Comparison of ENCODE assay signal across 26 cellular contexts in the genomic region with DNA sequence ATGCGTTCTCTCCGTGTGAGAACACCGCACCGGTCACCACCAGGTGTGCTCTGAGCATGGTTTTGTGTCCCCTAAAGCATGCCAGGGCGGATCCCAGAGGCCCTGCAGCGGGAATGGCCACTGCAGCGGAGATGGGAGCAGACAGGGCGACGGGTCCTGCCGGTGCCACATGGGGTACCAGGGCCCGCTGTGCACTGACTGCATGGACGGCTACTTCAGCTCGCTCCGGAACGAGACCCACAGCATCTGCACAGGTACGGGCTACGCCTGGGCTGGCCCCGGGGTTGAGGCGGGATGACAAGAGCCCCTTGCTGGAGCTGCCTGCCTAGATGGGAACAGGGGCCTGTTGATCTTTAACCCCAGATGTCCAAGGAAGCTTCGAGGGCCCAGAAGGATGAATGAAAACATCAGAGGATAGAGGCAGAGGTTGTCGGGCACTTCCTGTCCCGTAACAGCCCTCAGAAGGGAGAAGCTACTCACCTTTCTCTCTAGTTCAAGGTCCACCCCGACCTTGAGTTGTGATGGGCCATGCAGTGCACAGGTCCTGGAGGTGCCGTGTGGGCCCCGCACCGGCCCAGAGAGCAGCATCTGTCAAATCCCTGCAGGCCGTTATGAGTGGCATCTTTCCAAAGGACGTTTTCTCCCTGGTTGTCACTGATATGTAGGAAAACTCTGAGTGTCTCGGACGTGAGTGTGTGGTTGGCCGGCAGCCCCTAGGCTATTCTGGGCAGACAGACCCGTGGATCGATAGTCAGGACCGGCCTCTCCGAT.
"Had no signal": no experiment of that assay in that cellular context is flagged by ENCODE, and none has a peak within 500 bp of the region (broad histone marks: within the 10 kb centered on the region; RNA-seq: fewer than 3 reads in every experiment).

No MANE protein-coding gene starts in this region.

- H3K9me3 Mint-ChIP-seq: activated B cell treated with CpG ODN at 0.5 μM for 24 hours; activated naive CD4-positive, alpha-beta T cell treated with anti-CD3 and anti-CD28 coated beads, Interleukin-2, amount 10 ng/mL, durations not matched to agents 7 days and 5 days; brain; dendritic cell treated with granulocyte-macrophage colony-stimulating factor and Interleukin-4, amounts not matched to agents 40 ng/mL and 50 ng/mL, for 4 days; immature natural killer cell; memory B cell; natural killer cell treated with Interleukin-12 subunit alpha and Interleukin-12 subunit beta and Interleukin-15 and Interleukin-18, amount 100 ng/mL, for 72 hours had no signal

- H3K27me3 Mint-ChIP-seq: activated B cell treated with CpG ODN at 0.5 μM for 24 hours; activated CD4-positive, alpha-beta T cell treated with anti-CD3 and anti-CD28 coated beads for 36 hours; activated naive CD4-positive, alpha-beta T cell treated with anti-CD3 and anti-CD28 coated beads, Interleukin-2, amount 10 ng/mL, durations not matched to agents 7 days and 5 days; brain; dendritic cell treated with granulocyte-macrophage colony-stimulating factor and Interleukin-4, amounts not matched to agents 40 ng/mL and 50 ng/mL, for 4 days; memory B cell; natural killer cell treated with Interleukin-12 subunit alpha and Interleukin-12 subunit beta and Interleukin-15 and Interleukin-18, amount 100 ng/mL, for 72 hours had no signal

- H3K4me3 Mint-ChIP-seq: activated B cell treated with CpG ODN at 0.5 μM for 24 hours; dendritic cell treated with granulocyte-macrophage colony-stimulating factor and Interleukin-4, amounts not matched to agents 40 ng/mL and 50 ng/mL, for 4 days had no signal

- FAIRE-seq: endometrium, small intestine had no signal

- H3K27me3 ChIP-seq: upper lobe of right lung had no signal

- ATAC-seq: activated CD4-positive, alpha-beta T cell treated with anti-CD3 and anti-CD28 coated beads for 36 hours; natural killer cell treated with Interleukin-12 subunit alpha and Interleukin-12 subunit beta and Interleukin-15 and Interleukin-18, amount 100 ng/mL, for 72 hours; sciatic nerve; upper lobe of right lung had no signal

- H3K36me3 Mint-ChIP-seq: brain; memory B cell; natural killer cell treated with Interleukin-12 subunit alpha and Interleukin-12 subunit beta and Interleukin-15 and Interleukin-18, amount 100 ng/mL, for 72 hours had no signal

- H3K4me3 ChIP-seq: left ventricle myocardium inferior, upper lobe of right lung had no signal

- H3K27ac Mint-ChIP-seq: activated B cell treated with CpG ODN at 0.5 μM for 24 hours; activated CD4-positive, alpha-beta T cell treated with anti-CD3 and anti-CD28 coated beads for 36 hours; activated naive CD4-positive, alpha-beta T cell treated with anti-CD3 and anti-CD28 coated beads, Interleukin-2, amount 10 ng/mL, durations not matched to agents 7 days and 5 days; brain; dendritic cell treated with granulocyte-macrophage colony-stimulating factor and Interleukin-4, amounts not matched to agents 40 ng/mL and 50 ng/mL, for 4 days; immature natural killer cell; memory B cell; natural killer cell treated with Interleukin-12 subunit alpha and Interleukin-12 subunit beta and Interleukin-15 and Interleukin-18, amount 100 ng/mL, for 72 hours had no signal

- DNase-seq: activated B cell treated with CpG ODN at 0.5 μM for 24 hours; activated CD4-positive, alpha-beta T cell treated with anti-CD3 and anti-CD28 coated beads for 36 hours; activated CD4-positive, alpha-beta T cell treated with anti-CD3 and anti-CD28 coated beads, Interleukin-2, amount 50 U/mL, for 48 hours; activated CD8-positive, alpha-beta memory T cell treated with anti-CD3 and anti-CD28 coated beads, Interleukin-2, amount 50 U/mL, for 48 hours; activated naive CD4-positive, alpha-beta T cell treated with anti-CD3 and anti-CD28 coated beads, Interleukin-2, amount 10 ng/mL, durations not matched to agents 7 days and 5 days; activated T-cell treated with anti-CD3 and anti-CD28 coated beads, Interleukin-2, amount 50 U/mL, for 48 hours; aorta; effector CD4-positive, alpha-beta T cell; erythroblast; foreskin fibroblast; immature natural killer cell; kidney glomerular epithelial cell; left ventricle myocardium inferior; nucleus accumbens; small intestine; stimulated activated CD4-positive, alpha-beta T cell treated with anti-CD3 and anti-CD28 coated beads, Interleukin-15, amount 100 ng/mL, for 24 hours; stimulated activated naive CD4-positive, alpha-beta T cell treated with Interleukin-2 at 50 U/mL for 16 hours; T-helper 1 cell; T-helper 9 cell; upper lobe of right lung had no signal

- H3K9me3 ChIP-seq: left ventricle myocardium inferior, upper lobe of right lung had no signal

- H3K27ac ChIP-seq: left ventricle myocardium inferior, upper lobe of right lung had no signal
